2 cellular contexts compared by ENCODE assay signal in genomic region chr4:33650036-33650435, GRCh38.
TF ChIP-seq lines count a peak whose summit lies in the region.

No MANE protein-coding gene starts in this region.

TF ChIP-seq in HCT116, 20 proteins besides CTCF, POLR2A, EP300 and RAD21:
- TF ChIP-seq ZBTB33 (IDR thresholded peaks at IDR 0.05; ENCODE audit: extremely low read depth, insufficient replicate concordance, low read length) (no peak), SRF (IDR thresholded peaks at IDR 0.05; ENCODE audit: low read depth) (no peak), SIN3A (IDR thresholded peaks at IDR 0.05; ENCODE audit: low read depth) (no peak), CEBPB (IDR thresholded peaks at IDR 0.05; ENCODE audit: low read depth) (no peak), SP1 (IDR thresholded peaks at IDR 0.05; ENCODE audit: low read depth) (no peak), JUND (IDR thresholded peaks at IDR 0.05) (no peak)

TF ChIP-seq in K562, 482 proteins besides CTCF, POLR2A, EP300 and RAD21 (continued from another document):
- TF ChIP-seq PBX2 (CRISPR knock-in tag; IDR thresholded peaks at IDR 0.05; ENCODE audit: low read depth) (no peak), PBX2 (tag; conservative IDR thresholded peaks at IDR 0.05; ENCODE audit: low read depth) (peak; percentile 80), ZBTB7A (IDR thresholded peaks at IDR 0.05; ENCODE audit: borderline replicate concordance, control insufficient read depth, low read depth, low read length) (no peak), RAD51 (IDR thresholded peaks at IDR 0.05; ENCODE audit: borderline replicate concordance, low read depth) (no peak), TCF3 (CRISPR knock-in tag; IDR thresholded peaks at IDR 0.05) (0 out of 2 replicates have a peak, but pooled peaks have one; percentile 16), LARP7 (IDR thresholded peaks at IDR 0.05) (no peak), CBFA2T3 (IDR thresholded peaks at IDR 0.05) (peak; percentile 31), HDAC1 (IDR thresholded peaks at IDR 0.05) (no peak), ZNF778 (CRISPR knock-in tag; IDR thresholded peaks at IDR 0.05) (no peak), MAFG (tag; conservative IDR thresholded peaks at IDR 0.05) (no peak), POU5F1 (IDR thresholded peaks at IDR 0.05; ENCODE audit: borderline replicate concordance, low read depth, low read length, partially characterized antibody) (no peak), MEIS2 (IDR thresholded peaks at IDR 0.05; ENCODE audit: partially characterized antibody) (peak; percentile 69), MEF2D (tag; conservative IDR thresholded peaks at IDR 0.05; ENCODE audit: low read depth) (no peak), PTTG1 (tag; IDR thresholded peaks at IDR 0.05; ENCODE audit: low read depth) (no peak), SPI1 (IDR thresholded peaks at IDR 0.05; ENCODE audit: borderline replicate concordance, low read depth, low read length) (no peak), ZZZ3 (IDR thresholded peaks at IDR 0.05) (no peak), ZNF507 (tag; conservative IDR thresholded peaks at IDR 0.05) (no peak), KDM5B (IDR thresholded peaks at IDR 0.05; ENCODE audit: insufficient replicate concordance, low read depth, low read length) (no peak), ZKSCAN8 (CRISPR knock-in tag; IDR thresholded peaks at IDR 0.05) (no peak), ZNF436 (CRISPR knock-in tag; IDR thresholded peaks at IDR 0.05) (no peak), ZNF133 (CRISPR knock-in tag; IDR thresholded peaks at IDR 0.05) (no peak), CREB3 (tag; conservative IDR thresholded peaks at IDR 0.05; ENCODE audit: low read depth) (peak; percentile 80)
